In genomic region chr3:136903899-136904298, GRCh38 we compare ENCODE assay signal across 19 cellular contexts. TPM values are rescaled to one million over a fixed set of nuclear protein-coding genes. Genes with fewer than 3 reads are reported as not detected.
DNase-seq lines count a peak whose midpoint lies in the region; ATAC-seq, FAIRE-seq and TF ChIP-seq lines count a peak whose summit lies in the region.
"Had no signal": no experiment of that assay in that cellular context is flagged by ENCODE, and none has a peak within 500 bp of the region (broad histone marks: within the 10 kb centered on the region; RNA-seq: fewer than 3 reads in every experiment).

No MANE protein-coding gene starts in this region.

- POLR2A ChIA-PET in CD8-positive, alpha-beta T cell (lab: Charles Lee), result no interaction called here
- POLR2A ChIA-PET in GM12878 (lab: Charles Lee), result no interaction called here

- no peaks in the 10 kb centered on the region for H3K27me3 Mint-ChIP-seq in activated naive CD4-positive, alpha-beta T cell treated with anti-CD3 and anti-CD28 coated beads, Interleukin-2, amount 50 U/mL, for 24 hours
- H3K27me3 Mint-ChIP-seq in CD8-positive, alpha-beta T cell (ENCODE audit: low read depth), result no peaks in the 10 kb centered on the region
- H3K27me3 Mint-ChIP-seq in Calu3 (ENCODE audit: unreplicated experiment), result no peaks in the 10 kb centered on the region
- H3K27me3 Mint-ChIP-seq: CD4-positive, CD25-positive, alpha-beta regulatory T cell; CD8-positive, alpha-beta memory T cell had no signal

- H3K27ac Mint-ChIP-seq in activated naive CD4-positive, alpha-beta T cell treated with anti-CD3 and anti-CD28 coated beads, Interleukin-2, amount 50 U/mL, for 24 hours, result no peak overlapping the region
- H3K27ac Mint-ChIP-seq in CD8-positive, alpha-beta T cell, result peak overlapping the region; percentile 29
- H3K27ac Mint-ChIP-seq in Calu3 (ENCODE audit: unreplicated experiment), result peak overlapping the region; percentile 16
- H3K27ac Mint-ChIP-seq: CD4-positive, CD25-positive, alpha-beta regulatory T cell had no signal

- H3K79me2 ChIP-seq in GM12878 (ENCODE audit: control insufficient read depth, insufficient read depth, low read length), result peaks cover 79% of the 10 kb centered on the region

- DNase-seq in activated naive CD4-positive, alpha-beta T cell treated with anti-CD3 and anti-CD28 coated beads, Interleukin-2, amount 50 U/mL, for 16 hours, result no peak
- DNase-seq in CD8-positive, alpha-beta T cell, result no peak
- no peak for DNase-seq in Calu3
- DNase-seq in GM12878 (ENCODE audit: low read depth, low spot score), result no peak
- DNase-seq in HPDE6-E6E7 (ENCODE audit: extremely low spot score), result no peak
- DNase-seq in C1 segment of cervical spinal cord (lab: John Stamatoyannopoulos, UW), result no peak
- DNase-seq in vagina (ENCODE audit: extremely low spot score in 2 of 2), result no peak
- DNase-seq: CD4-positive, CD25-positive, alpha-beta regulatory T cell; CD8-positive, alpha-beta memory T cell; DMS153; DND-41; GM23248; H7; HCEC 1CT had no signal

- SMC1A ChIA-PET in GM12878 (lab: Charles Lee; ENCODE audit: uncharacterized antibody, unreplicated experiment), result no interaction called here

- H3K9me3 Mint-ChIP-seq in activated naive CD4-positive, alpha-beta T cell treated with anti-CD3 and anti-CD28 coated beads, Interleukin-2, amount 50 U/mL, for 24 hours, result peaks cover 5% of the 10 kb centered on the region
- peaks cover 14% of the 10 kb centered on the region for H3K9me3 Mint-ChIP-seq in CD8-positive, alpha-beta T cell
- H3K9me3 Mint-ChIP-seq in Calu3 (ENCODE audit: low read depth, unreplicated experiment), result peaks cover 10% of the 10 kb centered on the region

- intact Hi-C loops in CD8-positive, alpha-beta T cell (cut with DNase I, micrococcal nuclease), result no loop called here
- intact Hi-C loops in Calu3 (cut with micrococcal nuclease; ENCODE audit: unreplicated experiment) (no loop called here), GM12878 (cut with micrococcal nuclease; ENCODE audit: unreplicated experiment) (no loop called here), vagina (cut with DNase I) (no loop called here)

- CTCF ChIA-PET in CD8-positive, alpha-beta T cell (lab: Charles Lee), result no interaction called here
- CTCF ChIA-PET in Calu3 (lab: Charles Lee), result no interaction called here
- CTCF ChIA-PET in GM12878 (lab: Yijun Ruan, JAX), result interaction anchor here (0.6 to 0.7 kb wide), 2 partner anchors 50 to 1654 kb away, joined by 3 read pairs; no protein-coding TSS in a partner anchor

- peaks cover 5% of the 10 kb centered on the region for H3K36me3 ChIP-seq in CD8-positive, alpha-beta T cell (ENCODE audit: insufficient read depth, low read length)
- H3K36me3 ChIP-seq in GM12878 (ENCODE audit: control insufficient read depth in 2 of 2, insufficient read depth in 2 of 2, low read length in 1 of 2), result no peaks in the 10 kb centered on the region
- H3K36me3 ChIP-seq in vagina, result no peaks in the 10 kb centered on the region

- no peak for TF ChIP-seq CTCF in CD8-positive, alpha-beta T cell (IDR thresholded peaks at IDR 0.05)
- TF ChIP-seq CTCF in Calu3 (IDR thresholded peaks at IDR 0.05; ENCODE audit: unreplicated experiment) (no peak), GM12878 (IDR thresholded peaks at IDR 0.05 in 2 of 3, conservative IDR thresholded peaks at IDR 0.05 in 1 of 3; ENCODE audit: control insufficient read depth in 2 of 3, extremely low read depth in 1 of 3, insufficient read depth in 1 of 3, low read depth in 3 of 3, low read length in 3 of 3) (no peak), vagina (IDR thresholded peaks at IDR 0.05) (no peak)

- no TSS peak for BruUV-seq in Calu3 (replicated peaks; lab: Mats Ljungman, UMichigan)
- no TSS peak for BruUV-seq in GM12878 (replicated peaks; lab: Mats Ljungman, UMichigan)

- peaks cover 81% of the 10 kb centered on the region for H3K4me1 Mint-ChIP-seq in activated naive CD4-positive, alpha-beta T cell treated with anti-CD3 and anti-CD28 coated beads, Interleukin-2, amount 50 U/mL, for 24 hours
- H3K4me1 Mint-ChIP-seq in CD8-positive, alpha-beta T cell (ENCODE audit: low read depth), result peaks cover 76% of the 10 kb centered on the region
- peaks cover 75% of the 10 kb centered on the region for H3K4me1 Mint-ChIP-seq in Calu3 (ENCODE audit: low read depth, unreplicated experiment)

- H3K4me3 ChIP-seq in CD8-positive, alpha-beta T cell (ENCODE audit: low read depth, low read length), result no peak overlapping the region
- H3K4me3 ChIP-seq in GM12878 (no peak overlapping the region), vagina (no peak overlapping the region)
- H3K4me3 ChIP-seq: GM23248 had no signal

- 50% methylated on average over 1 of the region's 1 CpG for WGBS in GM12878 (ENCODE audit: insufficient coverage, insufficient replicate concordance, low lambda C conversion rate, missing lambda C conversion rate)

- peak overlapping the region; percentile 55 for H3K4me3 Mint-ChIP-seq in activated naive CD4-positive, alpha-beta T cell treated with anti-CD3 and anti-CD28 coated beads, Interleukin-2, amount 50 U/mL, for 24 hours
- no peak overlapping the region for H3K4me3 Mint-ChIP-seq in CD8-positive, alpha-beta T cell
- H3K4me3 Mint-ChIP-seq in Calu3 (ENCODE audit: low read depth, unreplicated experiment), result no peak overlapping the region

- TF ChIP-seq EP300 in GM12878 (IDR thresholded peaks at IDR 0.05; ENCODE audit: borderline replicate concordance in 1 of 2, control insufficient read depth in 1 of 2, low read depth in 2 of 2, low read length in 2 of 2), result no peak

- no peaks in the 10 kb centered on the region for H3K27me3 ChIP-seq in CD8-positive, alpha-beta T cell (ENCODE audit: insufficient read depth, low read length)
- H3K27me3 ChIP-seq in GM12878 (replicated peaks in 1 of 2; ENCODE audit: control insufficient read depth in 2 of 2, insufficient read depth in 2 of 2, low read length in 1 of 2) (no peaks in the 10 kb centered on the region), vagina (no peaks in the 10 kb centered on the region)

- H3K9ac ChIP-seq in GM12878 (ENCODE audit: control insufficient read depth, insufficient read depth, low read length), result no peak overlapping the region
- H3K9ac ChIP-seq: GM23248 had no signal

- no peaks in the 10 kb centered on the region for H4K20me1 ChIP-seq in GM12878 (ENCODE audit: control insufficient read depth, insufficient read depth)

- in situ Hi-C loops in GM12878 (cut with MboI), result no loop called here

- no peak overlapping the region for H3K4me2 ChIP-seq in GM12878 (ENCODE audit: control insufficient read depth, insufficient read depth)

- TF ChIP-seq RAD21 in GM12878 (IDR thresholded peaks at IDR 0.05; ENCODE audit: insufficient read depth, low read depth, low read length), result no peak

- H3K4me1 ChIP-seq in CD8-positive, alpha-beta T cell (ENCODE audit: insufficient read depth, low read length), result peaks cover 42% of the 10 kb centered on the region
- H3K4me1 ChIP-seq in GM12878 (ENCODE audit: control insufficient read depth, insufficient read depth, low read length), result peaks cover under 1% of the 10 kb centered on the region
- H3K4me1 ChIP-seq in vagina, result peaks cover 18% of the 10 kb centered on the region

- no peak for ATAC-seq in CD8-positive, alpha-beta T cell
- no peak for ATAC-seq in GM12878

- no peak overlapping the region for H3K27ac ChIP-seq in CD8-positive, alpha-beta T cell (ENCODE audit: low read depth, low read length)
- no peak overlapping the region for H3K27ac ChIP-seq in GM12878 (ENCODE audit: control insufficient read depth, insufficient read depth)
- H3K27ac ChIP-seq in vagina, result no peak overlapping the region
- H3K27ac ChIP-seq: C4-2B, GM23248 had no signal

- no peaks in the 10 kb centered on the region for H3K9me3 ChIP-seq in CD8-positive, alpha-beta T cell (ENCODE audit: low read length)
- H3K9me3 ChIP-seq in GM12878 (replicated peaks; ENCODE audit: control insufficient read depth, insufficient read depth, low read length) (peaks cover 22% of the 10 kb centered on the region), vagina (peaks cover 12% of the 10 kb centered on the region)

- FAIRE-seq in GM12878 (lab: Jason Lieb, UNC), result no peak
- FAIRE-seq: G401.6, GM19239, H1 had no signal

- H2AFZ ChIP-seq in GM12878 (ENCODE audit: control insufficient read depth, low read depth, low read length), result no peak overlapping the region
- H2AFZ ChIP-seq: GM23248 had no signal

- RAD21 ChIA-PET in GM12878 (lab: Charles Lee; ENCODE audit: unreplicated experiment), result no interaction called here

- peaks cover 39% of the 10 kb centered on the region for H3K36me3 Mint-ChIP-seq in activated naive CD4-positive, alpha-beta T cell treated with anti-CD3 and anti-CD28 coated beads, Interleukin-2, amount 50 U/mL, for 24 hours
- H3K36me3 Mint-ChIP-seq in CD8-positive, alpha-beta T cell, result peaks cover 50% of the 10 kb centered on the region
- H3K36me3 Mint-ChIP-seq in Calu3 (ENCODE audit: insufficient read depth, unreplicated experiment), result peaks cover 42% of the 10 kb centered on the region

- TF ChIP-seq POLR2A in GM12878 (IDR thresholded peaks at IDR 0.05; ENCODE audit: low read depth, low read length) (no peak), vagina (IDR thresholded peaks at IDR 0.05) (no peak)

RNA-seq across cellular contexts. Expression of gene NCK1, which starts 41.9 kb away (rescaled TPM):
- total RNA-seq in CD8-positive, alpha-beta T cell, result 10 to 100 TPM; 54.8 to 68.7 TPM
- total RNA-seq in Calu3 (2022) (108 and 127 TPM in 2 replicates), GM12878 (2014; rRNA removed) (15.6 and 20.9 TPM in 2 replicates), GM12878 (2014; rRNA removed; fragmentation: Illumina TruSeq; extraction: Trizol) (22.6 and 22.8 TPM in 2 replicates), GM12878 (2021) (23.5 and 27.4 TPM in 2 replicates), vagina (45.7 TPM)
- 60.3 and 61.6 TPM in 2 replicates for total RNA-seq in GM12878 (2013; cell fraction: nucleolus; rRNA removed)
- 10.4 TPM for polyA plus RNA-seq in GM12878 (2011; ENCODE audit: low read depth)
- polyA plus RNA-seq in GM12878 (2011; rRNA removed) (33.4 and 54.9 TPM in 2 replicates), GM12878 (2014; fragmentation: Illumina TruSeq; extraction: Trizol) (28.3 and 39.8 TPM in 2 replicates), GM12878 (2014; fragmentation: Nextera tagmentation; extraction: Ambion mirVana) (10 to 100 TPM; 18.5 to 20.4 TPM), GM12878 (2014; rRNA removed) (14.5 and 19.5 TPM in 2 replicates), GM12878 (2016; fragmentation: Nextera tagmentation; extraction: Ambion mirVana) (10 to 100 TPM; 28.3 to 29.5 TPM)
- polyA plus RNA-seq in GM12878 (2011; cell fraction: cytosol; rRNA removed), result 10.3 and 14.7 TPM in 2 replicates
- 16.4 and 22.3 TPM in 2 replicates for polyA plus RNA-seq in GM12878 (2011; cell fraction: nucleus; rRNA removed)
- polyA plus RNA-seq in GM12878 (2012), result 10.8 and 18.4 TPM in 2 replicates
- 24.9 and 49.7 TPM in 2 replicates for polyA minus RNA-seq in GM12878 (2011; rRNA and poly(A)+ RNA removed)
- 14.2 and 16.4 TPM in 2 replicates for polyA minus RNA-seq in GM12878 (2011; cell fraction: cytosol; rRNA and poly(A)+ RNA removed)
- polyA minus RNA-seq in GM12878 (2011; cell fraction: nucleus; rRNA and poly(A)+ RNA removed), result 26.2 and 31.4 TPM in 2 replicates

RNA-seq across cellular contexts. Expression of gene IL20RB, which starts 53.9 kb away (rescaled TPM):
- total RNA-seq in CD8-positive, alpha-beta T cell, result 1 to 10 TPM; 1.2 to 1.5 TPM
- total RNA-seq in Calu3 (2022), result 8.5 and 12.0 TPM in 2 replicates
- total RNA-seq in GM12878 (2013; cell fraction: nucleolus; rRNA removed), result 1.5 and 2.0 TPM in 2 replicates
- total RNA-seq in GM12878 (2014; rRNA removed), result 1.1 and 1.3 TPM in 2 replicates
- total RNA-seq in GM12878 (2014; rRNA removed; fragmentation: Illumina TruSeq; extraction: Trizol), result 0.60 and 0.94 TPM in 2 replicates
- total RNA-seq in GM12878 (2021), result 0.58 and 0.97 TPM in 2 replicates
- 0.17 TPM for polyA plus RNA-seq in GM12878 (2011; ENCODE audit: low read depth)
- 0.45 and 0.52 TPM in 2 replicates for polyA plus RNA-seq in GM12878 (2011; rRNA removed)
- 0.28 and 0.57 TPM in 2 replicates for polyA plus RNA-seq in GM12878 (2011; cell fraction: cytosol; rRNA removed)
- polyA plus RNA-seq in GM12878 (2011; cell fraction: nucleus; rRNA removed), result 1.3 and 1.4 TPM in 2 replicates
- 0.24 and 0.55 TPM in 2 replicates for polyA plus RNA-seq in GM12878 (2012)
- 0.46 and 0.79 TPM in 2 replicates for polyA plus RNA-seq in GM12878 (2014; fragmentation: Illumina TruSeq; extraction: Trizol)
- under 1 TPM; 0.39 to 0.57 TPM for polyA plus RNA-seq in GM12878 (2014; fragmentation: Nextera tagmentation; extraction: Ambion mirVana)
- 0.52 and 0.96 TPM in 2 replicates for polyA plus RNA-seq in GM12878 (2014; rRNA removed)
- under 1 TPM; 0.21 to 0.31 TPM for polyA plus RNA-seq in GM12878 (2016; fragmentation: Nextera tagmentation; extraction: Ambion mirVana)
- polyA minus RNA-seq in GM12878 (2011; rRNA and poly(A)+ RNA removed), result 0.72 and 1.5 TPM in 2 replicates
- polyA minus RNA-seq in GM12878 (2011; cell fraction: cytosol; rRNA and poly(A)+ RNA removed), result 1.3 and 2.0 TPM in 2 replicates
- polyA minus RNA-seq in GM12878 (2011; cell fraction: nucleus; rRNA and poly(A)+ RNA removed), result 0.60 and 2.1 TPM in 2 replicates
- 67.3 TPM for total RNA-seq in vagina
